ENCODE assay signal across 8 cellular contexts in genomic region chr13:25468330-25469178, GRCh38.
A peak's percentile ranks its signal among the peaks of the same experiment; 100 is the strongest.
DNase-seq lines count a peak whose midpoint lies in the region; ATAC-seq and TF ChIP-seq lines count a peak whose summit lies in the region.

No MANE protein-coding gene starts in this region.

- no peak overlapping the region for H3K4me3 ChIP-seq in choroid plexus epithelial cell (ENCODE audit: low read depth, low read length)
- no peak overlapping the region for H3K4me3 ChIP-seq in trophoblast cell (ENCODE audit: low read depth, low read length)

- no peak overlapping the region for H4K12ac ChIP-seq in trophoblast cell (ENCODE audit: low read depth, low read length)

- no peak overlapping the region for H2BK12ac ChIP-seq in trophoblast cell (ENCODE audit: low read length)

- H3K9ac ChIP-seq in trophoblast cell (ENCODE audit: low read length) = no peak overlapping the region

- H3K4me1 ChIP-seq in trophoblast cell (ENCODE audit: control insufficient read depth in 1 of 2, insufficient read depth in 2 of 2, low read length in 2 of 2) = peaks cover 0 to 9% of the 10 kb centered on the region in 2 experiments

- no peak for ATAC-seq in HG03520 (IDR thresholded peaks at IDR 0.05; ENCODE audit: unreplicated experiment)
- ATAC-seq in GM18502 (IDR thresholded peaks at IDR 0.05; ENCODE audit: poor library complexity, unreplicated experiment) = no peak
- no peak for ATAC-seq in HG03196 (IDR thresholded peaks at IDR 0.05; ENCODE audit: unreplicated experiment)

- no peak for TF ChIP-seq CTCF in choroid plexus epithelial cell (conservative IDR thresholded peaks at IDR 0.05; ENCODE audit: low read depth, low read length)

- peak overlapping the region; percentile 54 for H2AFZ ChIP-seq in trophoblast cell (ENCODE audit: insufficient read depth, low read length, poor library complexity)

- H3K23ac ChIP-seq in trophoblast cell (ENCODE audit: low read length) = no peak overlapping the region

- no peaks in the 10 kb centered on the region for H3K9me3 ChIP-seq in trophoblast cell (ENCODE audit: insufficient read depth, low read depth, low read length)

- H3K36me3 ChIP-seq in trophoblast cell (ENCODE audit: control insufficient read depth in 1 of 2, insufficient read depth in 2 of 2, low read length in 2 of 2) = no peaks in the 10 kb centered on the region

- peak; percentile 48 for DNase-seq in DMS79 treated with DMSO at 0.1 percent for 48 hours (lab: John Stamatoyannopoulos, UW)
- DNase-seq in DMS79 (lab: John Stamatoyannopoulos, UW) = no peak
- DNase-seq in NCI-H2227 (lab: John Stamatoyannopoulos, UW; ENCODE audit: unreplicated experiment) = peak; percentile 76
- peak; percentile 12 for DNase-seq in choroid plexus epithelial cell (ENCODE audit: low read depth)
- DNase-seq in trophoblast cell = peak in 1 of 2 donors; percentile 3

- no peak overlapping the region for H4K8ac ChIP-seq in trophoblast cell (ENCODE audit: low read depth, low read length)

- H3K18ac ChIP-seq in trophoblast cell (ENCODE audit: low read length) = no peak overlapping the region

- no peak overlapping the region for H3K14ac ChIP-seq in trophoblast cell (ENCODE audit: low read length)

- peak overlapping the region; percentile 69 for H3K4me2 ChIP-seq in trophoblast cell (ENCODE audit: low read length)

- peaks cover 12% of the 10 kb centered on the region for H3K27me3 ChIP-seq in trophoblast cell (ENCODE audit: insufficient read depth, low read length)

- H3K27ac ChIP-seq in trophoblast cell (ENCODE audit: low read depth, low read length) = no peak overlapping the region

- no peak overlapping the region for H4K91ac ChIP-seq in trophoblast cell (ENCODE audit: low read depth, low read length)

- H2BK120ac ChIP-seq in trophoblast cell (ENCODE audit: insufficient read depth, low read length, poor library complexity) = no peak overlapping the region

- H3K79me1 ChIP-seq in trophoblast cell (ENCODE audit: low read length) = no peaks in the 10 kb centered on the region

- H2BK5ac ChIP-seq in trophoblast cell (ENCODE audit: low read depth, low read length, poor library complexity) = no peak overlapping the region

- WGBS in trophoblast cell (ENCODE audit: extremely low coverage, insufficient coverage, insufficient read length) = no CpG with 5 or more reads among the region's 75 CpGs

- H3K79me2 ChIP-seq in trophoblast cell (ENCODE audit: control insufficient read depth, insufficient read depth, low read length, poor library complexity) = no peaks in the 10 kb centered on the region

- no peak overlapping the region for H2AK5ac ChIP-seq in trophoblast cell (ENCODE audit: low read length)

- H3K4ac ChIP-seq in trophoblast cell (ENCODE audit: low read depth, low read length) = no peak overlapping the region
